In the genomic region with DNA sequence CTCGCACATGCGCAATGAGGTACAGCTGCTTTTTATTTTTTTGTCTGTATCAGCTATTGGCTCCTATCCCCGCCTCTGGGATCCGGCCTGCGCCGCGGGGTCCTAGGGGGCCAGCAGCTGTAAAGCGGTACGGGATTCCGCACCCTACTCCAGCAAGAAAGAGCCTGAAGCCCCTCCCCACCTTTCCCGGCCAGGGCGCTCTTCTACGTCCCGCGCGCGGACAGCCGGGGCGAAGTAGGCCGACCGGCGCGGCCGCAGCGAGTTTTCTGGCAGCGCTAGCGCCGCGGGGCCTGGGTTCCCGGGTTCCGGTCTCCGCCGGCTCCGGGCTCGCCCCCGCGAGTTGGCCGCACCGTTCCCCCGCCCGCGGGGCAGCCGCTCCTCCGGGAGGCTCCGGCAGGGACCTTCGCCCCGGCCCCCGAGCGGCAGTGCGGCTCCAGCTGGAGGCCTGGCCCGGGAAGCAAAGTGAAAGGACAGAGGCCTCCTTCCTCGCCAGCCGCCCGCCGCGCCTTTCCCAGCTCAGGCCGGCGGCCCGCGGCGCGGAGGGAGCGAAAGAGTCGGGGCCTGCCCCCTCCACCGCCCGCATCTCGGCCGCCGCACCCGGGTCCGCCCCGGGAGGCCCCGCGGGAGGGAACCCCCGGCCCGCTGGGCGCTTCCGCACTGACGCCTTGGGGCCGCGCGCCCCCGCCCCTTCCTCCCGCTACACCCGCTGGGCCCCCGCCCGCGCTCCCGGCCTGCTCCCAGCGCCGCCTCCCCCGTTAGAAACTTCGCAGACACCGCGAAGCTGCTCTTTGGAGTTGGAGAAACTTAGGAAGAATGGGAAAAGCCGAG, we compare ENCODE assay signal across 8 cellular contexts. TPM values are rescaled to one million over a fixed set of nuclear protein-coding genes. Genes with fewer than 3 reads are reported as not detected.
A peak's percentile ranks its signal among the peaks of the same experiment; 100 is the strongest.
DNase-seq lines count a peak whose midpoint lies in the region; ATAC-seq lines count a peak whose summit lies in the region.

No MANE protein-coding gene starts in this region.

- H3K4me1 ChIP-seq in iPS-15b (ENCODE audit: control insufficient read depth, insufficient read depth, low read length), result peaks cover 3% of the 10 kb centered on the region

- peak; percentile 42 for ATAC-seq in GM21825 (IDR thresholded peaks at IDR 0.05; ENCODE audit: unreplicated experiment)

- no peaks in the 10 kb centered on the region for H3K36me3 ChIP-seq in iPS-15b (ENCODE audit: control insufficient read depth, insufficient read depth, low read length)

- no peak overlapping the region for H3K9ac ChIP-seq in iPS-15b (ENCODE audit: low read depth, low read length)

- peak overlapping the region; percentile 73 for H3K4me3 ChIP-seq in Jurkat, Clone E6-1 (ENCODE audit: low read length)
- H3K4me3 ChIP-seq in iPS-15b (ENCODE audit: low read depth, low read length), result peak overlapping the region; percentile 57
- H3K4me3 ChIP-seq in skeletal muscle cell (ENCODE audit: low read depth, low read length), result peak overlapping the region; percentile 74

- H3K27me3 ChIP-seq in iPS-15b (ENCODE audit: control insufficient read depth, insufficient read depth, low read length), result peaks cover 94% of the 10 kb centered on the region

- H3K9me3 ChIP-seq in iPS-15b (ENCODE audit: control insufficient read depth, insufficient read depth, low read length), result no peaks in the 10 kb centered on the region

- DNase-seq in NCI-H1417 (lab: John Stamatoyannopoulos, UW), result peak; percentile 73 to 91 (median 86)
- DNase-seq in NCI-H1417 treated with DMSO at 0.1 percent for 48 hours (lab: John Stamatoyannopoulos, UW), result no peak
- DNase-seq in Jurkat, Clone E6-1 (ENCODE audit: low read depth, low spot score), result peak; percentile 90
- DNase-seq in T follicular helper cell (ENCODE audit: low read depth), result peak; percentile 24
- DNase-seq in brain pericyte (ENCODE audit: low read depth, low spot score), result peak; percentile 57
- DNase-seq in skeletal muscle cell (ENCODE audit: low read depth), result no peak

RNA-seq across cellular contexts. Expression of gene SPAG6, which starts 4.7 kb away (rescaled TPM):
- not detected for polyA plus RNA-seq in Jurkat, Clone E6-1 (2012; ENCODE audit: insufficient read depth, insufficient read length)

RNA-seq across cellular contexts. Expression of gene BMI1, which starts 19.7 kb away (rescaled TPM):
- 68.3 TPM for polyA plus RNA-seq in Jurkat, Clone E6-1 (2012; ENCODE audit: insufficient read depth, insufficient read length)

RNA-seq across cellular contexts. Expression of gene COMMD3, which starts 24.4 kb away (rescaled TPM):
- 127 TPM for polyA plus RNA-seq in Jurkat, Clone E6-1 (2012; ENCODE audit: insufficient read depth, insufficient read length)

Comparison
In these comparisons a context has a peak if more than half of its experiments do, and no peak if none do; other contexts are left out.
1. DNase-seq: peak in NCI-H1417 (3 of 3), Jurkat, Clone E6-1 (single experiment), T follicular helper cell (single experiment) and brain pericyte (single experiment); none in NCI-H1417 treated with DMSO at 0.1 percent for 48 hours (single experiment) and skeletal muscle cell (single experiment).
2. Peak in every context shown above with its lines, with median percentiles within 50 percentile points of each other: H3K4me3 ChIP-seq.